ENCODE assay signal across 24 cellular contexts in genomic region chrX:103488794-103489193, GRCh38. TPM values are rescaled to one million over a fixed set of nuclear protein-coding genes. Genes with fewer than 3 reads are reported as not detected.
"Had no signal": no experiment of that assay in that cellular context is flagged by ENCODE, and none has a peak within 500 bp of the region (broad histone marks: within the 10 kb centered on the region; RNA-seq: fewer than 3 reads in every experiment).

No MANE protein-coding gene starts in this region.

- H3K4me1 ChIP-seq: left ventricle myocardium inferior, prostate gland, spleen, tibial nerve, vagina had no signal

- H3K36me3 Mint-ChIP-seq: immature natural killer cell; mesothelial cell of epicardium; naive thymus-derived CD4-positive, alpha-beta T cell; natural killer cell treated with Interleukin-12 subunit alpha and Interleukin-12 subunit beta and Interleukin-15 and Interleukin-18, amount 100 ng/mL, for 72 hours; stimulated activated memory B cell treated with anti-CD40 and anti-IgM and Interleukin-4, amounts not matched to agents 10 μg/mL and 1 μg/mL and 100 μg/mL, for 72 hours; type B pancreatic cell had no signal

- H3K4me1 Mint-ChIP-seq: immature natural killer cell; mesothelial cell of epicardium; stimulated activated memory B cell treated with anti-CD40 and anti-IgM and Interleukin-4, amounts not matched to agents 10 μg/mL and 1 μg/mL and 100 μg/mL, for 72 hours; stimulated activated naive CD8-positive, alpha-beta T cell treated with anti-CD3 and anti-CD28 coated beads, Interleukin-15, amount 100 ng/mL, for 72 hours had no signal

- H3K27me3 Mint-ChIP-seq: stimulated activated memory B cell treated with anti-CD40 and anti-IgM and Interleukin-4, amounts not matched to agents 10 μg/mL and 1 μg/mL and 100 μg/mL, for 72 hours; type B pancreatic cell had no signal

- ATAC-seq: naive thymus-derived CD4-positive, alpha-beta T cell; natural killer cell treated with Interleukin-12 subunit alpha and Interleukin-12 subunit beta and Interleukin-15 and Interleukin-18, amount 100 ng/mL, for 72 hours; right cardiac atrium; sciatic nerve; stimulated activated memory B cell treated with anti-CD40 and anti-IgM and Interleukin-4, amounts not matched to agents 10 μg/mL and 1 μg/mL and 100 μg/mL, for 72 hours; stimulated activated naive CD8-positive, alpha-beta T cell treated with anti-CD3 and anti-CD28 coated beads, Interleukin-15, amount 100 ng/mL, for 72 hours had no signal

- H3K9me3 ChIP-seq: left ventricle myocardium inferior, ovary, prostate gland, spleen, tibial nerve, vagina had no signal

- H3K27ac Mint-ChIP-seq: immature natural killer cell; mesothelial cell of epicardium; naive thymus-derived CD4-positive, alpha-beta T cell; natural killer cell treated with Interleukin-12 subunit alpha and Interleukin-12 subunit beta and Interleukin-15 and Interleukin-18, amount 100 ng/mL, for 72 hours; stimulated activated memory B cell treated with anti-CD40 and anti-IgM and Interleukin-4, amounts not matched to agents 10 μg/mL and 1 μg/mL and 100 μg/mL, for 72 hours; stimulated activated naive CD8-positive, alpha-beta T cell treated with anti-CD3 and anti-CD28 coated beads, Interleukin-15, amount 100 ng/mL, for 72 hours; type B pancreatic cell had no signal

- H3K27ac ChIP-seq: left ventricle myocardium inferior, ovary, prostate gland, skin epidermis, spleen, tibial nerve, vagina had no signal

- H3K36me3 ChIP-seq: left ventricle myocardium inferior, ovary, prostate gland, spleen, tibial nerve, vagina had no signal

- H3K4me3 ChIP-seq: left ventricle myocardium inferior, lung, ovary, prostate gland, skin epidermis, spleen, tibial nerve, vagina had no signal

- H3K27me3 ChIP-seq: ovary, spleen, tibial nerve, vagina had no signal

- DNase-seq: immature natural killer cell; left ventricle myocardium inferior; naive thymus-derived CD4-positive, alpha-beta T cell; ovary; retina; right cardiac atrium; spleen; stimulated activated CD4-positive, alpha-beta T cell treated with anti-CD3 and anti-CD28 coated beads, Interleukin-2, amount 100 ng/mL, for 48 hours; stimulated activated CD4-positive, alpha-beta T cell treated with anti-CD3 and anti-CD28 coated beads, Interleukin-4, amount 100 ng/mL, for 4 hours; stimulated activated CD8-positive, alpha-beta memory T cell treated with anti-CD3 and anti-CD28 coated beads, Interleukin-4, amount 100 ng/mL, for 48 hours; stimulated activated naive CD4-positive, alpha-beta T cell treated with Interleukin-2 at 50 U/mL for 16 hours; stimulated activated naive CD8-positive, alpha-beta T cell treated with anti-CD3 and anti-CD28 coated beads, Interleukin-15, amount 100 ng/mL, for 72 hours; substantia nigra had no signal

- H3K4me3 Mint-ChIP-seq: immature natural killer cell; mesothelial cell of epicardium; naive thymus-derived CD4-positive, alpha-beta T cell; natural killer cell treated with Interleukin-12 subunit alpha and Interleukin-12 subunit beta and Interleukin-15 and Interleukin-18, amount 100 ng/mL, for 72 hours; stimulated activated memory B cell treated with anti-CD40 and anti-IgM and Interleukin-4, amounts not matched to agents 10 μg/mL and 1 μg/mL and 100 μg/mL, for 72 hours; stimulated activated naive CD8-positive, alpha-beta T cell treated with anti-CD3 and anti-CD28 coated beads, Interleukin-15, amount 100 ng/mL, for 72 hours; type B pancreatic cell had no signal

- H3K9me3 Mint-ChIP-seq: immature natural killer cell; natural killer cell treated with Interleukin-12 subunit alpha and Interleukin-12 subunit beta and Interleukin-15 and Interleukin-18, amount 100 ng/mL, for 72 hours; stimulated activated memory B cell treated with anti-CD40 and anti-IgM and Interleukin-4, amounts not matched to agents 10 μg/mL and 1 μg/mL and 100 μg/mL, for 72 hours; stimulated activated naive CD8-positive, alpha-beta T cell treated with anti-CD3 and anti-CD28 coated beads, Interleukin-15, amount 100 ng/mL, for 72 hours; type B pancreatic cell had no signal

RNA-seq across cellular contexts. Expression of gene RAB40A, which starts 30.5 kb away (rescaled TPM):
- total RNA-seq: left ventricle myocardium inferior, mononuclear cell had no signal
- polyA plus RNA-seq: immature natural killer cell had no signal
